Comparison of ENCODE assay signal across 28 cellular contexts in the genomic region with DNA sequence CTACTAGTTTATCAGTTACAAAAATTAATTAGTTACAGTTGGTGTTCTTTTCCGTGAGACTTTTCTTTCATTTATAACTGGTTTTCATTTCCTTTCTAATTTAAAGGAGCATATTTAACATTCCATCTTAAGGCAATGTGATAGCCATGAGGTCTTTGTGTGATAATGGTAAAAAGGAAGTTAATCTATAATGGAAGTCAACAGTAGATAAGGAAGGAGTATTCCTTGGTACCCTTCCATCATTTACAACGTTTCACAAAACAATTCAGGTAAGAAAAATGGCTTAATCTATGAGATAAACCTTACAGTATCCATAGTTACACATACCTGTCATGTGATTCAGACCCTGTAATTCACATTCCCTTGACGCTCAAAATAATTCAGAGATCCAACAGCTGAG.
"Had no signal": no experiment of that assay in that cellular context is flagged by ENCODE, and none has a peak within 500 bp of the region (broad histone marks: within the 10 kb centered on the region; RNA-seq: fewer than 3 reads in every experiment).

No MANE protein-coding gene starts in this region.

- H3K9me3 Mint-ChIP-seq: stimulated activated naive B cell treated with anti-CD40 and anti-IgM and Interleukin-4, amounts not matched to agents 10 μg/mL and 1 μg/mL and 100 μg/mL, for 72 hours; stimulated activated naive CD8-positive, alpha-beta T cell treated with anti-CD3 and anti-CD28 coated beads, Interleukin-15, amount 100 ng/mL, for 72 hours; type B pancreatic cell had no signal

- H3K27ac Mint-ChIP-seq: naive thymus-derived CD8-positive, alpha-beta T cell; natural killer cell treated with Interleukin-12 subunit alpha and Interleukin-12 subunit beta and Interleukin-15 and Interleukin-18, amount 100 ng/mL, for 72 hours; nephron progenitor cell; stimulated activated effector memory CD8-positive, alpha-beta T cell treated with anti-CD3 and anti-CD28 coated beads, Interleukin-12 subunit alpha, Interleukin-12 subunit beta, amount 100 ng/mL, for 72 hours; stimulated activated naive B cell treated with anti-CD40 and anti-IgM and Interleukin-4, amounts not matched to agents 10 μg/mL and 1 μg/mL and 100 μg/mL, for 72 hours; stimulated activated naive CD8-positive, alpha-beta T cell treated with anti-CD3 and anti-CD28 coated beads, Interleukin-15, amount 100 ng/mL, for 72 hours; type B pancreatic cell had no signal

- H3K4me1 Mint-ChIP-seq: naive thymus-derived CD8-positive, alpha-beta T cell; nephron progenitor cell; neural crest cell; stimulated activated effector memory CD8-positive, alpha-beta T cell treated with anti-CD3 and anti-CD28 coated beads, Interleukin-12 subunit alpha, Interleukin-12 subunit beta, amount 100 ng/mL, for 72 hours; stimulated activated naive B cell treated with anti-CD40 and anti-IgM and Interleukin-4, amounts not matched to agents 10 μg/mL and 1 μg/mL and 100 μg/mL, for 72 hours; stimulated activated naive CD8-positive, alpha-beta T cell treated with anti-CD3 and anti-CD28 coated beads, Interleukin-15, amount 100 ng/mL, for 72 hours had no signal

- H3K27me3 Mint-ChIP-seq: natural killer cell treated with Interleukin-12 subunit alpha and Interleukin-12 subunit beta and Interleukin-15 and Interleukin-18, amount 100 ng/mL, for 72 hours; stimulated activated naive B cell treated with anti-CD40 and anti-IgM and Interleukin-4, amounts not matched to agents 10 μg/mL and 1 μg/mL and 100 μg/mL, for 72 hours had no signal

- H3K27me3 ChIP-seq: neutrophil, pancreas, right lobe of liver, sigmoid colon, suprapubic skin, testis, tibial artery, transverse colon, upper lobe of right lung, uterus had no signal

- H3K4me1 ChIP-seq: pancreas, psoas muscle, right lobe of liver, sigmoid colon, suprapubic skin, testis, tibial artery, transverse colon, upper lobe of right lung, uterus had no signal

- H3K36me3 ChIP-seq: neutrophil, pancreas, right lobe of liver, sigmoid colon, suprapubic skin, tibial artery, transverse colon, upper lobe of right lung, uterus had no signal

- H3K27ac ChIP-seq: neutrophil, pancreas, psoas muscle, right lobe of liver, sigmoid colon, suprapubic skin, testis, tibial artery, transverse colon, upper lobe of right lung, uterus had no signal

- H3K4me3 Mint-ChIP-seq: naive thymus-derived CD8-positive, alpha-beta T cell; natural killer cell treated with Interleukin-12 subunit alpha and Interleukin-12 subunit beta and Interleukin-15 and Interleukin-18, amount 100 ng/mL, for 72 hours; nephron progenitor cell; neural crest cell; stimulated activated effector memory CD8-positive, alpha-beta T cell treated with anti-CD3 and anti-CD28 coated beads, Interleukin-12 subunit alpha, Interleukin-12 subunit beta, amount 100 ng/mL, for 72 hours; stimulated activated naive B cell treated with anti-CD40 and anti-IgM and Interleukin-4, amounts not matched to agents 10 μg/mL and 1 μg/mL and 100 μg/mL, for 72 hours; stimulated activated naive CD8-positive, alpha-beta T cell treated with anti-CD3 and anti-CD28 coated beads, Interleukin-15, amount 100 ng/mL, for 72 hours; type B pancreatic cell had no signal

- H3K4me3 ChIP-seq: pancreas, psoas muscle, right lobe of liver, sigmoid colon, suprapubic skin, testis, tibial artery, transverse colon, upper lobe of right lung, uterus had no signal

- ATAC-seq: naive thymus-derived CD8-positive, alpha-beta T cell; natural killer cell treated with Interleukin-12 subunit alpha and Interleukin-12 subunit beta and Interleukin-15 and Interleukin-18, amount 100 ng/mL, for 72 hours; psoas muscle; right cardiac atrium; right lobe of liver; stimulated activated effector memory CD8-positive, alpha-beta T cell treated with anti-CD3 and anti-CD28 coated beads, Interleukin-12 subunit alpha, Interleukin-12 subunit beta, amount 100 ng/mL, for 72 hours; stimulated activated naive B cell treated with anti-CD40 and anti-IgM and Interleukin-4, amounts not matched to agents 10 μg/mL and 1 μg/mL and 100 μg/mL, for 72 hours; stimulated activated naive CD8-positive, alpha-beta T cell treated with anti-CD3 and anti-CD28 coated beads, Interleukin-15, amount 100 ng/mL, for 72 hours; stimulated activated naive CD8-positive, alpha-beta T cell treated with anti-CD3 and anti-CD28 coated beads, Interleukin-15, Interleukin-2, amounts not matched to agents 100 U/mL and 50 U/mL, for 24 hours; upper lobe of right lung had no signal

- DNase-seq: naive thymus-derived CD8-positive, alpha-beta T cell; nephron progenitor cell; nucleus accumbens; pancreas; psoas muscle; right cardiac atrium; right lobe of liver; sigmoid colon; small intestine; stimulated activated CD4-positive, alpha-beta T cell treated with anti-CD3 and anti-CD28 coated beads, Interleukin-15, amount 100 ng/mL, for 24 hours; stimulated activated CD4-positive, alpha-beta T cell treated with anti-CD3 and anti-CD28 coated beads, Interleukin-2, amount 100 ng/mL, for 24 hours; stimulated activated CD4-positive, alpha-beta T cell treated with anti-CD3 and anti-CD28 coated beads, Interleukin-2, amount 100 ng/mL, for 48 hours; stimulated activated CD4-positive, alpha-beta T cell treated with anti-CD3 and anti-CD28 coated beads, Interleukin-4, amount 100 ng/mL, for 24 hours; stimulated activated naive B cell treated with anti-CD40 and anti-IgM and Interleukin-4, amounts not matched to agents 10 μg/mL and 1 μg/mL and 100 μg/mL, for 72 hours; stimulated activated naive CD8-positive, alpha-beta T cell treated with anti-CD3 and anti-CD28 coated beads, Interleukin-15, amount 100 ng/mL, for 72 hours; stimulated activated naive CD8-positive, alpha-beta T cell treated with anti-CD3 and anti-CD28 coated beads, Interleukin-15, Interleukin-2, amounts not matched to agents 100 U/mL and 50 U/mL, for 24 hours; substantia nigra; testis; tibial artery; transverse colon; upper lobe of right lung; uterus had no signal

- H3K36me3 Mint-ChIP-seq: naive thymus-derived CD8-positive, alpha-beta T cell; natural killer cell treated with Interleukin-12 subunit alpha and Interleukin-12 subunit beta and Interleukin-15 and Interleukin-18, amount 100 ng/mL, for 72 hours; stimulated activated effector memory CD8-positive, alpha-beta T cell treated with anti-CD3 and anti-CD28 coated beads, Interleukin-12 subunit alpha, Interleukin-12 subunit beta, amount 100 ng/mL, for 72 hours; stimulated activated naive B cell treated with anti-CD40 and anti-IgM and Interleukin-4, amounts not matched to agents 10 μg/mL and 1 μg/mL and 100 μg/mL, for 72 hours; type B pancreatic cell had no signal

- H3K9me3 ChIP-seq: neutrophil, pancreas, psoas muscle, right lobe of liver, sigmoid colon, suprapubic skin, testis, tibial artery, transverse colon, upper lobe of right lung, uterus had no signal
